In genomic region chr14:47929334-47929733, GRCh38 we compare ENCODE assay signal across 15 cellular contexts.
DNase-seq lines count a peak whose midpoint lies in the region; ATAC-seq lines count a peak whose summit lies in the region.
"Had no signal": no experiment of that assay in that cellular context is flagged by ENCODE, and none has a peak within 500 bp of the region (broad histone marks: within the 10 kb centered on the region; RNA-seq: fewer than 3 reads in every experiment).

No MANE protein-coding gene starts in this region.

- ATAC-seq in GM19043 (IDR thresholded peaks at IDR 0.05; ENCODE audit: low read depth, unreplicated experiment) (peak; percentile 86), HG02870 (IDR thresholded peaks at IDR 0.05; ENCODE audit: unreplicated experiment) (peak; percentile 86), HG03460 (IDR thresholded peaks at IDR 0.05; ENCODE audit: unreplicated experiment) (peak; percentile 49)
- ATAC-seq: HCT116, pancreas, SK-N-SH treated with all-trans-retinoic acid at 6 μM for 48 hours had no signal

- no peak for DNase-seq in dedifferentiated amniotic fluid mesenchymal stem cell (ENCODE audit: extremely low spot score)
- DNase-seq in cortex of kidney (lab: John Stamatoyannopoulos, UW): no peak
- DNase-seq in inferior parietal cortex (ENCODE audit: extremely low spot score): no peak
- no peak for DNase-seq in ureter (ENCODE audit: low spot score)
- DNase-seq: foreskin melanocyte, midbrain, MM.1S, pancreas, spleen, WERI-Rb-1 had no signal
